In genomic region chr7:98511175-98511574, GRCh38 we compare ENCODE assay signal across 31 cellular contexts.
"Had no signal": no experiment of that assay in that cellular context is flagged by ENCODE, and none has a peak within 500 bp of the region (broad histone marks: within the 10 kb centered on the region; RNA-seq: fewer than 3 reads in every experiment).

No MANE protein-coding gene starts in this region.

- H3K9me3 ChIP-seq: ascending aorta had no signal

- H3K4me1 ChIP-seq: ascending aorta had no signal

- H3K4me3 ChIP-seq: ascending aorta, cardiac muscle cell had no signal

- DNase-seq: activated CD4-positive, alpha-beta memory T cell treated with anti-CD3 and anti-CD28 coated beads, Interleukin-2, amount 10 ng/mL, durations not matched to agents 7 days and 5 days; activated CD4-positive, alpha-beta T cell treated with anti-CD3 and anti-CD28 coated beads for 1 hour; activated CD4-positive, alpha-beta T cell treated with anti-CD3 and anti-CD28 coated beads for 36 hours; activated CD4-positive, alpha-beta T cell treated with anti-CD3 and anti-CD28 coated beads for 48 hours; activated CD4-positive, alpha-beta T cell treated with anti-CD3 and anti-CD28 coated beads, Interleukin-2, amount 10 ng/mL, durations not matched to agents 7 days and 5 days; activated CD4-positive, alpha-beta T cell treated with anti-CD3 and anti-CD28 coated beads, Interleukin-2, amount 50 U/mL, for 48 hours; activated CD4-positive, CD25-positive, alpha-beta regulatory T cell; activated CD8-positive, alpha-beta memory T cell treated with anti-CD3 and anti-CD28 coated beads for 24 hours; activated CD8-positive, alpha-beta memory T cell treated with anti-CD3 and anti-CD28 coated beads, Interleukin-2, amount 10 ng/mL, durations not matched to agents 7 days and 5 days; activated CD8-positive, alpha-beta memory T cell treated with anti-CD3 and anti-CD28 coated beads, Interleukin-2, amount 50 U/mL, for 48 hours; activated CD8-positive, alpha-beta T cell treated with anti-CD3 and anti-CD28 coated beads, Interleukin-2, amount 10 ng/mL, durations not matched to agents 7 days and 5 days; activated effector memory CD4-positive, alpha-beta T cell treated with Interleukin-2 at 50 U/mL for 16 hours; activated gamma-delta T cell; activated naive CD4-positive, alpha-beta T cell treated with anti-CD3 and anti-CD28 coated beads, Interleukin-2, amount 10 ng/mL, durations not matched to agents 7 days and 5 days; activated naive CD4-positive, alpha-beta T cell treated with Interleukin-2 at 50 U/mL for 16 hours; activated naive CD8-positive, alpha-beta T cell treated with anti-CD3 and anti-CD28 coated beads, Interleukin-2, amount 10 ng/mL, durations not matched to agents 7 days and 5 days; activated naive CD8-positive, alpha-beta T cell treated with anti-CD3 and anti-CD28 coated beads, Interleukin-2, amount 50 U/mL, for 24 hours; activated T-cell treated with anti-CD3 and anti-CD28 coated beads, Interleukin-2, amount 50 U/mL, for 24 hours; activated T-cell treated with anti-CD3 and anti-CD28 coated beads, Interleukin-2, amount 50 U/mL, for 48 hours; amygdala; anterior cingulate cortex; caudate nucleus; cerebellar nuclear complex; T-helper 1 cell; T-helper 2 cell; T-helper 9 cell; WERI-Rb-1 had no signal

- H3K27ac ChIP-seq: ascending aorta, cardiac muscle cell, WERI-Rb-1 had no signal

- H3K27me3 ChIP-seq: ascending aorta, cardiac muscle cell had no signal

- H3K36me3 ChIP-seq: ascending aorta, cardiac muscle cell, WERI-Rb-1 had no signal

- ATAC-seq: activated CD4-positive, alpha-beta T cell treated with anti-CD3 and anti-CD28 coated beads for 36 hours; activated CD4-positive, CD25-positive, alpha-beta regulatory T cell treated with anti-CD3 and anti-CD28 coated beads, Interleukin-2, amount 50 U/mL, for 24 hours; activated CD8-positive, alpha-beta memory T cell treated with anti-CD3 and anti-CD28 coated beads, Interleukin-2, amount 10 ng/mL, durations not matched to agents 7 days and 5 days; activated CD8-positive, alpha-beta T cell treated with anti-CD3 and anti-CD28 coated beads, Interleukin-2, amount 10 ng/mL, durations not matched to agents 7 days and 5 days; activated naive CD8-positive, alpha-beta T cell treated with anti-CD3 and anti-CD28 coated beads, Interleukin-2, amount 50 U/mL, for 24 hours; WTC11 had no signal
